2 cellular contexts compared by ENCODE assay signal in the genomic region with DNA sequence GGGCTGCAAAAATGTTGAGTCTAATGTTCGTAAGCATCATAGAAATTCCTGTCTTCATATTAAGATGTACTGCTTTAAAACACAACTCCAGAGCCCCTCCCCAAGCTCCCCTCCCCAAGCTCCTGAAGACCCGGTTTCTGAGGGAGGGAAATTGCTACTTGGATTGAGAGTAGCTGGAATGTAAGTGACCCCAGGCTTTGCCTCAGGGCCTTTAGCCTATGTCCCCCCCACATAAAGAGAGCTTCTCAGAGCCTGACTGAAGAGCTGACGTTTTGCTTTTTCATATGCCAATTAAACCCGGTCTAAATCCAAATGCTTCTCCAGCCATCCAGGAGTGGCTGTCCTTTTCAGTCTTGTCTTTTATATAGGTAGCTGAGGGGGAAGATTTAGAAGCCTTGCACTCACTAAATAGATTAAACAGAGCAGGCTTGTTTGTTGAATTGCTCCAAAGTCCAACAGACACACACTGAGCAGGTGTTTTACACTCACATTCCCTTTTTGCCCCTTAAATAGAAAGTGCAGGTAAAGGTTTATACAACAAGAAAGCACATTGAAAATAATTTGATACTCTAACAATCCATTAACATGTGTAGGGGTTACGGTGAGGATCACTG.
TF ChIP-seq lines count a peak whose summit lies in the region.

No MANE protein-coding gene starts in this region.

TF ChIP-seq in K562, 482 proteins besides CTCF, POLR2A, EP300 and RAD21:
- no peak for TF ChIP-seq CBFA2T2 (conservative IDR thresholded peaks at IDR 0.05)
- TF ChIP-seq ZNF232 (CRISPR knock-in tag; IDR thresholded peaks at IDR 0.05) = no peak
- no peak for TF ChIP-seq THRAP3 (IDR thresholded peaks at IDR 0.05; ENCODE audit: borderline replicate concordance)
- no peak for TF ChIP-seq ZNF280A (IDR thresholded peaks at IDR 0.05; ENCODE audit: low read depth, partially characterized antibody)
- no peak for TF ChIP-seq HIVEP1 (CRISPR knock-in tag; IDR thresholded peaks at IDR 0.05)
- TF ChIP-seq LCOR (CRISPR knock-in tag; IDR thresholded peaks at IDR 0.05) = no peak
- no peak for TF ChIP-seq NUFIP1 (IDR thresholded peaks at IDR 0.05; ENCODE audit: partially characterized antibody)
- no peak for TF ChIP-seq CBX8 (IDR thresholded peaks at IDR 0.05; ENCODE audit: borderline replicate concordance, extremely low read depth, low read depth, low read length, poor library complexity, severe bottlenecking)
- no peak for TF ChIP-seq GABPA (tag; conservative IDR thresholded peaks at IDR 0.05; ENCODE audit: low read depth)
- TF ChIP-seq LARP7 (IDR thresholded peaks at IDR 0.05) = no peak
- no peak for TF ChIP-seq ZNF696 (CRISPR knock-in tag; conservative IDR thresholded peaks at IDR 0.05)
- no peak for TF ChIP-seq ATF7 (IDR thresholded peaks at IDR 0.05)
- TF ChIP-seq RNF219 (CRISPR knock-in tag; IDR thresholded peaks at IDR 0.05) = no peak
- no peak for TF ChIP-seq ZBTB5 (IDR thresholded peaks at IDR 0.05)
- TF ChIP-seq SREBF2 (CRISPR knock-in tag; IDR thresholded peaks at IDR 0.05) = no peak
- no peak for TF ChIP-seq NBN (IDR thresholded peaks at IDR 0.05; ENCODE audit: low read depth)
- no peak for TF ChIP-seq NR0B1 (IDR thresholded peaks at IDR 0.05; ENCODE audit: partially characterized antibody)
- no peak for TF ChIP-seq EP400 (IDR thresholded peaks at IDR 0.05)
- no peak for TF ChIP-seq NCOA1 (IDR thresholded peaks at IDR 0.05; ENCODE audit: low read depth)
- no peak for TF ChIP-seq ZNF347 (CRISPR knock-in tag; IDR thresholded peaks at IDR 0.05; ENCODE audit: low read depth)
TF ChIP-seq in K562: peak in this region for 0.

TF ChIP-seq in SK-N-SH, 30 proteins besides CTCF, POLR2A, EP300 and RAD21:
- no peak for TF ChIP-seq GABPA (IDR thresholded peaks at IDR 0.05; ENCODE audit: low read depth)
- no peak for TF ChIP-seq NRF1 (IDR thresholded peaks at IDR 0.05; ENCODE audit: low read depth, low read length)
- TF ChIP-seq RFX5 (IDR thresholded peaks at IDR 0.05; ENCODE audit: low read length) = no peak
- TF ChIP-seq, protein P1, sequence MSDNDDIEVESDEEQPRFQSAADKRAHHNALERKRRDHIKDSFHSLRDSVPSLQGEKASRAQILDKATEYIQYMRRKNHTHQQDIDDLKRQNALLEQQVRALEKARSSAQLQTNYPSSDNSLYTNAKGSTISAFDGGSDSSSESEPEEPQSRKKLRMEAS (IDR thresholded peaks at IDR 0.05; ENCODE audit: low read depth) = no peak
- no peak for TF ChIP-seq FOXJ3 (CRISPR knock-in tag; IDR thresholded peaks at IDR 0.05)
- TF ChIP-seq GATA2 (CRISPR knock-in tag; IDR thresholded peaks at IDR 0.05) = no peak
- no peak for TF ChIP-seq RCOR1 (IDR thresholded peaks at IDR 0.05; ENCODE audit: low read length)
- no peak for TF ChIP-seq ELF1 (IDR thresholded peaks at IDR 0.05)
- TF ChIP-seq MXI1 (IDR thresholded peaks at IDR 0.05; ENCODE audit: low read depth, low read length) = no peak
- no peak for TF ChIP-seq PBX3 (IDR thresholded peaks at IDR 0.05)
- TF ChIP-seq FOSL2 (IDR thresholded peaks at IDR 0.05; ENCODE audit: borderline replicate concordance, low read depth) = no peak
- no peak for TF ChIP-seq JUND (IDR thresholded peaks at IDR 0.05)
